In genomic region chr4:3311095-3311372, GRCh38 we compare ENCODE assay signal across 21 cellular contexts. TPM values are rescaled to one million over a fixed set of nuclear protein-coding genes. Genes with fewer than 3 reads are reported as not detected.
A peak's percentile ranks its signal among the peaks of the same experiment; 100 is the strongest.
DNase-seq lines count a peak whose midpoint lies in the region; ATAC-seq and TF ChIP-seq lines count a peak whose summit lies in the region.
"Had no signal": no experiment of that assay in that cellular context is flagged by ENCODE, and none has a peak within 500 bp of the region (broad histone marks: within the 10 kb centered on the region; RNA-seq: fewer than 3 reads in every experiment).

No MANE protein-coding gene starts in this region.

- peaks cover 3% of the 10 kb centered on the region; the same call in 1 of the 2 replicates for H3K79me2 ChIP-seq in PC-9 (ENCODE audit: low read depth)

- H3K4me3 ChIP-seq in PC-9: no peak overlapping the region
- H3K4me3 ChIP-seq in left lung: no peak overlapping the region
- H3K4me3 ChIP-seq in stomach: no peak overlapping the region
- H3K4me3 ChIP-seq: GM23338, SK-N-MC had no signal

- H3K9me2 ChIP-seq in PC-9 (ENCODE audit: insufficient read depth): no peaks in the 10 kb centered on the region

- TF ChIP-seq CTCF in PC-9 (conservative IDR thresholded peaks at IDR 0.05): no peak
- no peak for TF ChIP-seq CTCF in left lung (IDR thresholded peaks at IDR 0.05)
- no peak for TF ChIP-seq CTCF in stomach (IDR thresholded peaks at IDR 0.05)
- no peak for TF ChIP-seq CTCF in CD14-positive monocyte (IDR thresholded peaks at IDR 0.05)

- peak; percentile 40 for DNase-seq in activated CD8-positive, alpha-beta memory T cell treated with anti-CD3 and anti-CD28 coated beads, Interleukin-2, amount 50 U/mL, for 48 hours
- no peak for DNase-seq in activated CD8-positive, alpha-beta memory T cell treated with anti-CD3 and anti-CD28 coated beads, Interleukin-2, amount 10 ng/mL, durations not matched to agents 7 days and 5 days
- DNase-seq in PC-9 (no peak), left lung (peak; percentile 25 to 47), stomach (peak; percentile 22), CD14-positive monocyte (ENCODE audit: low spot score) (no peak), HCEC 1CT (no peak)
- DNase-seq: 8988T; activated CD4-positive, alpha-beta T cell treated with anti-CD3 and anti-CD28 coated beads for 4 hours; activated naive CD4-positive, alpha-beta T cell treated with anti-CD3 and anti-CD28 coated beads for 36 hours; amniotic stem cell; DMS53; GDM1; NCI-H1694 treated with DMSO at 0.1 percent for 48 hours; RPMI8226; stimulated activated CD4-positive, alpha-beta T cell treated with anti-CD3 and anti-CD28 coated beads, Interleukin-4, amount 100 ng/mL, for 1 hour; stimulated activated naive CD4-positive, alpha-beta T cell had no signal

- no peaks in the 10 kb centered on the region for H3K36me3 Mint-ChIP-seq in activated CD8-positive, alpha-beta memory T cell treated with anti-CD3 and anti-CD28 coated beads, Interleukin-2, amount 10 ng/mL, durations not matched to agents 7 days and 5 days
- no peaks in the 10 kb centered on the region for H3K36me3 Mint-ChIP-seq in CD14-positive monocyte

- CTCF ChIA-PET in activated CD8-positive, alpha-beta memory T cell treated with anti-CD3 and anti-CD28 coated beads, Interleukin-2, amount 10 ng/mL, durations not matched to agents 7 days and 5 days (lab: Charles Lee): no interaction called here
- CTCF ChIA-PET in PC-9 (lab: Charles Lee): no interaction called here

- peak overlapping the region; percentile 60 for H3K4me2 ChIP-seq in PC-9
- H3K4me2 ChIP-seq: GM23338 had no signal

- TF ChIP-seq EP300 in stomach (IDR thresholded peaks at IDR 0.05): no peak

- 0 out of 2 replicates have a peak, but pooled peaks cover 3% of the 10 kb centered on the region for H4K20me1 ChIP-seq in PC-9 (ENCODE audit: insufficient read depth)

- H3K4me3 Mint-ChIP-seq in activated CD8-positive, alpha-beta memory T cell treated with anti-CD3 and anti-CD28 coated beads, Interleukin-2, amount 10 ng/mL, durations not matched to agents 7 days and 5 days: no peak overlapping the region
- no peak overlapping the region for H3K4me3 Mint-ChIP-seq in CD14-positive monocyte
- H3K4me3 Mint-ChIP-seq: activated naive CD4-positive, alpha-beta T cell treated with anti-CD3 and anti-CD28 coated beads for 36 hours; GM23338; T-helper 1 cell treated with Interleukin-12 subunit alpha and Interleukin-12 subunit beta and Interleukin-4 antibody, amounts not matched to agents 30 μg/mL and 1 μg/mL, for 36 hours had no signal

- no peak for ATAC-seq in activated CD8-positive, alpha-beta memory T cell treated with anti-CD3 and anti-CD28 coated beads, Interleukin-2, amount 10 ng/mL, durations not matched to agents 7 days and 5 days
- ATAC-seq in left lung (no peak), HG03135 (IDR thresholded peaks at IDR 0.05; ENCODE audit: unreplicated experiment) (no peak)
- ATAC-seq: GM23338 had no signal

- no TSS peak for BruUV-seq in PC-9 (replicated peaks; lab: Mats Ljungman, UMichigan)

- H3K36me3 ChIP-seq in PC-9 (ENCODE audit: low read depth) (no peaks in the 10 kb centered on the region), left lung (no peaks in the 10 kb centered on the region), stomach (peaks cover 0 to 8% (median 1%) of the 10 kb centered on the region in 4 donors)

- H3K9me3 ChIP-seq in PC-9 (ENCODE audit: insufficient read depth, low read depth) (no peaks in the 10 kb centered on the region), left lung (no peaks in the 10 kb centered on the region), stomach (no peaks in the 10 kb centered on the region)

- H3K27me3 Mint-ChIP-seq in activated CD8-positive, alpha-beta memory T cell treated with anti-CD3 and anti-CD28 coated beads, Interleukin-2, amount 10 ng/mL, durations not matched to agents 7 days and 5 days: peaks cover 4% of the 10 kb centered on the region
- peaks cover 0 to 9% (median 7%) of the 10 kb centered on the region in 3 donors for H3K27me3 Mint-ChIP-seq in CD14-positive monocyte (ENCODE audit: low read depth in 3 of 3)

- TF ChIP-seq POLR2A in stomach (IDR thresholded peaks at IDR 0.05): no peak

- H3K4me1 ChIP-seq in PC-9 (replicated peaks; ENCODE audit: insufficient read depth): peaks cover 23% of the 10 kb centered on the region
- peaks cover under 1 to 25% of the 10 kb centered on the region in 2 donors for H3K4me1 ChIP-seq in left lung
- H3K4me1 ChIP-seq in stomach: peaks cover 5 to 17% (median 10%) of the 10 kb centered on the region in 4 donors

- intact Hi-C loops in PC-9 (cut with micrococcal nuclease; ENCODE audit: unreplicated experiment) (no loop called here), left lung (cut with DNase I) (no loop called here), stomach (cut with DNase I; ENCODE audit: low total_unique reads) (no loop called here), CD14-positive monocyte (cut with micrococcal nuclease) (no loop called here)

- H3K27ac ChIP-seq in PC-9 (no peak overlapping the region), left lung (no peak overlapping the region), stomach (no peak overlapping the region)
- H3K27ac ChIP-seq: SK-N-MC had no signal

- no peaks in the 10 kb centered on the region for H3K9me3 Mint-ChIP-seq in activated CD8-positive, alpha-beta memory T cell treated with anti-CD3 and anti-CD28 coated beads, Interleukin-2, amount 10 ng/mL, durations not matched to agents 7 days and 5 days (ENCODE audit: low read depth)
- H3K9me3 Mint-ChIP-seq in CD14-positive monocyte: peaks cover 0 to under 1% (median 0%) of the 10 kb centered on the region in 7 donors
- H3K9me3 Mint-ChIP-seq: activated naive CD4-positive, alpha-beta T cell treated with anti-CD3 and anti-CD28 coated beads for 36 hours; GM23338; T-helper 1 cell treated with Interleukin-12 subunit alpha and Interleukin-12 subunit beta and Interleukin-4 antibody, amounts not matched to agents 30 μg/mL and 1 μg/mL, for 36 hours had no signal

- POLR2A ChIA-PET in PC-9 (lab: Charles Lee; ENCODE audit: unreplicated experiment): no interaction called here

- H3K27me3 ChIP-seq in PC-9 (ENCODE audit: insufficient read depth, low read depth) (no peaks in the 10 kb centered on the region), left lung (no peaks in the 10 kb centered on the region), stomach (no peaks in the 10 kb centered on the region)

- H2AFZ ChIP-seq in PC-9: no peak overlapping the region
- H2AFZ ChIP-seq: GM23338 had no signal

- no peak overlapping the region for H3K27ac Mint-ChIP-seq in activated CD8-positive, alpha-beta memory T cell treated with anti-CD3 and anti-CD28 coated beads, Interleukin-2, amount 10 ng/mL, durations not matched to agents 7 days and 5 days
- no peak overlapping the region for H3K27ac Mint-ChIP-seq in CD14-positive monocyte
- H3K27ac Mint-ChIP-seq: activated naive CD4-positive, alpha-beta T cell treated with anti-CD3 and anti-CD28 coated beads for 36 hours; GM23338; T-helper 1 cell treated with Interleukin-12 subunit alpha and Interleukin-12 subunit beta and Interleukin-4 antibody, amounts not matched to agents 30 μg/mL and 1 μg/mL, for 36 hours had no signal

- no peaks in the 10 kb centered on the region for H3K4me1 Mint-ChIP-seq in activated CD8-positive, alpha-beta memory T cell treated with anti-CD3 and anti-CD28 coated beads, Interleukin-2, amount 10 ng/mL, durations not matched to agents 7 days and 5 days
- H3K4me1 Mint-ChIP-seq in CD14-positive monocyte: peaks cover 8% of the 10 kb centered on the region

- H3F3A ChIP-seq in PC-9 (ENCODE audit: insufficient read depth, low read depth): peaks cover 12% of the 10 kb centered on the region; the same call in 1 of the 2 replicates

- WGBS in stomach, 5 donors: 87 to 93% (median 92%) methylated on average over 12 to 13 of the region's 13 CpGs

RNA-seq across cellular contexts. Expression of gene RGS12, which starts 18.2 kb away (rescaled TPM):
- total RNA-seq in activated CD8-positive, alpha-beta memory T cell treated with anti-CD3 and anti-CD28 coated beads, Interleukin-2, amount 10 ng/mL, durations not matched to agents 7 days and 5 days: 1 to 10 TPM; 2.1 to 5.0 TPM
- total RNA-seq in PC-9 (2021): 36.6 and 37.1 TPM in 2 replicates
- 10 to 100 TPM; 28.2 to 30.4 TPM for total RNA-seq in left lung
- 10 to 100 TPM in 2 of 5 donors, 1 to 10 TPM in 3; 3.5 to 51.8 (median 9.0) TPM for total RNA-seq in stomach
- 10 to 100 TPM; 18.9 to 35.2 (median 20.5) TPM for polyA plus RNA-seq in stomach
- 1 to 10 TPM in 1 of 2 donors, under 1 TPM in 1; 0.75 to 2.7 TPM for polyA plus RNA-seq in CD14-positive monocyte

Comparison
In these comparisons a context has a peak if more than half of its experiments do, and no peak if none do; other contexts are left out.
1. DNase-seq: peak in activated CD8-positive, alpha-beta memory T cell treated with anti-CD3 and anti-CD28 coated beads, Interleukin-2, amount 50 U/mL, for 48 hours (single experiment), left lung (2 of 2) and stomach (single experiment); none in activated CD8-positive, alpha-beta memory T cell treated with anti-CD3 and anti-CD28 coated beads, Interleukin-2, amount 10 ng/mL, durations not matched to agents 7 days and 5 days (single experiment), PC-9 (0 of 2), CD14-positive monocyte (single experiment) and HCEC 1CT (single experiment).